In the genomic region with DNA sequence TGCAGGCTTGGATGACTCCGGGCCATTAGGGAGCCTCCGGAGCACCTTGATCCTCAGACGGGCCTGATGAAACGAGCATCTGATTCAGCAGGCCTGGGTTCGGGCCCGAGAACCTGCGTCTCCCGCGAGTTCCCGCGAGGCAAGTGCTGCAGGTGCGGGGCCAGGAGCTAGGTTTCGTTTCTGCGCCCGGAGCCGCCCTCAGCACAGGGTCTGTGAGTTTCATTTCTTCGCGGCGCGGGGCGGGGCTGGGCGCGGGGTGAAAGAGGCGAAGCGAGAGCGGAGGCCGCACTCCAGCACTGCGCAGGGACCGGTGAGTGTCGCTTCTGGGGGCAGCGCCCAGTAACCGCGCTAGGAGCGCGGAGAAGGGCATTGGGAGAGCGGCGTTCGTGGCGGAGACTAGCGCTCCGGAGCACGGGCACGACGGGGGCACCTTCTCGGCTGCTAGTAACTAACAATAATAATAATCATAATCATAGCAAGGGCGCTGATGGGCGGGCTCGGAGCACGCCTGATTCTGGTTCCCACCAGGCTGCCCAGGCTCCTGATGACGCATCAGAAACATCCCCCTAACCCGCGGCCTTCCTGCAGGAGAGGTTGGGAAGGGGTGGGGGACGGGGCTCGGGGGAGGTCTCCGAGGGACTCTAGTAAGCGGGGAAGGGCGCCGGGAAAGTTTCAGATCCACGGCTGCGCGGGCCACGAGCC, we compare ENCODE assay signal across 8 cellular contexts. TPM values are rescaled to one million over a fixed set of nuclear protein-coding genes. Genes with fewer than 3 reads are reported as not detected.
DNase-seq lines count a peak whose midpoint lies in the region; ATAC-seq and TF ChIP-seq lines count a peak whose summit lies in the region.

A gene with protein sequence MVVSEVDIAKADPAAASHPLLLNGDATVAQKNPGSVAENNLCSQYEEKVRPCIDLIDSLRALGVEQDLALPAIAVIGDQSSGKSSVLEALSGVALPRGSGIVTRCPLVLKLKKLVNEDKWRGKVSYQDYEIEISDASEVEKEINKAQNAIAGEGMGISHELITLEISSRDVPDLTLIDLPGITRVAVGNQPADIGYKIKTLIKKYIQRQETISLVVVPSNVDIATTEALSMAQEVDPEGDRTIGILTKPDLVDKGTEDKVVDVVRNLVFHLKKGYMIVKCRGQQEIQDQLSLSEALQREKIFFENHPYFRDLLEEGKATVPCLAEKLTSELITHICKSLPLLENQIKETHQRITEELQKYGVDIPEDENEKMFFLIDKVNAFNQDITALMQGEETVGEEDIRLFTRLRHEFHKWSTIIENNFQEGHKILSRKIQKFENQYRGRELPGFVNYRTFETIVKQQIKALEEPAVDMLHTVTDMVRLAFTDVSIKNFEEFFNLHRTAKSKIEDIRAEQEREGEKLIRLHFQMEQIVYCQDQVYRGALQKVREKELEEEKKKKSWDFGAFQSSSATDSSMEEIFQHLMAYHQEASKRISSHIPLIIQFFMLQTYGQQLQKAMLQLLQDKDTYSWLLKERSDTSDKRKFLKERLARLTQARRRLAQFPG (plus strand): TSS at position 286 of the 702 bp plus-strand sequence. CDS start 5,832 bp downstream, outside the sequence.

- peak within 1 kb of the TSS; percentile 57 for H3K4me3 ChIP-seq in HUES48 (ENCODE audit: low read depth, low read length)
- peak within 1 kb of the TSS; percentile 87 for H3K4me3 ChIP-seq in coronary artery
- H3K4me3 ChIP-seq in lower leg skin (ENCODE audit: low read depth, poor library complexity, severe bottlenecking), result peak within 1 kb of the TSS; percentile 42

- no peak within 1 kb of the TSS for H3K27ac ChIP-seq in HUES48 (ENCODE audit: low read depth, low read length)
- H3K27ac ChIP-seq in coronary artery, result peak within 1 kb of the TSS; percentile 53 to 68

- H3K27ac Mint-ChIP-seq in CD14-positive monocyte, result peak within 1 kb of the TSS; percentile 79 to 95 (median 92)

- no peak for TF ChIP-seq CTCF in CD14-positive monocyte (IDR thresholded peaks at IDR 0.05)
- no peak for TF ChIP-seq CTCF in coronary artery (IDR thresholded peaks at IDR 0.05)
- TF ChIP-seq CTCF in lower leg skin (IDR thresholded peaks at IDR 0.05), result no peak

- 1 to 2% methylated on average over 45 to 59 of the region's 62 CpGs for WGBS in lower leg skin, 2 donors

- H3K27me3 Mint-ChIP-seq in CD14-positive monocyte (ENCODE audit: low read depth in 3 of 3), result peaks cover 2 to 18% (median 12%) of the 10 kb centered on the region in 3 donors

- ATAC-seq in GM19452 (IDR thresholded peaks at IDR 0.05; ENCODE audit: unreplicated experiment), result peak; percentile 78

- peak within 1 kb of the TSS; percentile 97 for H3K4me3 Mint-ChIP-seq in CD14-positive monocyte

- H3K9me3 ChIP-seq in HUES48 (ENCODE audit: control insufficient read depth, insufficient read depth, low read length), result no peaks in the 10 kb centered on the region

- no peaks in the 10 kb centered on the region for H3K4me1 ChIP-seq in HUES48 (ENCODE audit: control insufficient read depth, insufficient read depth, low read length)

- H3K4me1 Mint-ChIP-seq in CD14-positive monocyte, result peaks cover 64% of the 10 kb centered on the region

- H3K36me3 Mint-ChIP-seq in CD14-positive monocyte, result peaks cover 36 to 46% of the 10 kb centered on the region in 2 donors

- no peak within 1 kb of the TSS for H3K9ac ChIP-seq in HUES48 (ENCODE audit: low read depth, low read length)

- no peak for TF ChIP-seq POLR2A in lower leg skin (IDR thresholded peaks at IDR 0.05)

- H3K27me3 ChIP-seq in HUES48 (ENCODE audit: control insufficient read depth, insufficient read depth, low read length), result peaks cover 47% of the 10 kb centered on the region

- DNase-seq in CD14-positive monocyte (ENCODE audit: low spot score) (peak; percentile 80), coronary artery (ENCODE audit: low spot score) (no peak), lower leg skin (ENCODE audit: low spot score in 2 of 2) (peak in 1 of 2 donors; percentile 92), COLO829 (ENCODE audit: low spot score) (no peak)
- DNase-seq in activated CD4-positive, alpha-beta T cell treated with anti-CD3 and anti-CD28 coated beads for 48 hours, result peak; percentile 92
- DNase-seq in stimulated activated CD4-positive, alpha-beta T cell treated with anti-CD3 and anti-CD28 coated beads, Interleukin-4, amount 100 ng/mL, for 24 hours, result peak; percentile 82

- H3K36me3 ChIP-seq in HUES48 (ENCODE audit: control insufficient read depth, insufficient read depth, low read length), result no peaks in the 10 kb centered on the region

- peaks cover 0 to 3% (median 0%) of the 10 kb centered on the region in 7 donors for H3K9me3 Mint-ChIP-seq in CD14-positive monocyte

- intact Hi-C loops in CD14-positive monocyte (cut with micrococcal nuclease) (loop anchor here in 1 of 2 donors (5.0 kb wide), 1 partner anchor 64 kb away; a partner anchor contains a TSS), lower leg skin (cut with DNase I; ENCODE audit: low total_unique reads) (no loop called here)

RNA-seq across cellular contexts. Expression of the gene that starts here (rescaled TPM):
- 10 to 100 TPM; 60.5 to 73.3 TPM for polyA plus RNA-seq in CD14-positive monocyte
- total RNA-seq in lower leg skin, result 10 to 100 TPM in 2 of 4 donors, 1 to 10 TPM in 2; 3.3 to 15.1 (median 9.1) TPM

Comparison
In these comparisons a context has a peak if more than half of its experiments do, and no peak if none do; other contexts are left out.
1. DNase-seq: peak in CD14-positive monocyte (single experiment), activated CD4-positive, alpha-beta T cell treated with anti-CD3 and anti-CD28 coated beads for 48 hours (single experiment) and stimulated activated CD4-positive, alpha-beta T cell treated with anti-CD3 and anti-CD28 coated beads, Interleukin-4, amount 100 ng/mL, for 24 hours (single experiment); none in coronary artery (single experiment) and COLO829 (single experiment).
2. Peak in every context shown above with its lines, with median percentiles within 50 percentile points of each other: H3K4me3 ChIP-seq.